8 cellular contexts compared by ENCODE assay signal in the genomic region with DNA sequence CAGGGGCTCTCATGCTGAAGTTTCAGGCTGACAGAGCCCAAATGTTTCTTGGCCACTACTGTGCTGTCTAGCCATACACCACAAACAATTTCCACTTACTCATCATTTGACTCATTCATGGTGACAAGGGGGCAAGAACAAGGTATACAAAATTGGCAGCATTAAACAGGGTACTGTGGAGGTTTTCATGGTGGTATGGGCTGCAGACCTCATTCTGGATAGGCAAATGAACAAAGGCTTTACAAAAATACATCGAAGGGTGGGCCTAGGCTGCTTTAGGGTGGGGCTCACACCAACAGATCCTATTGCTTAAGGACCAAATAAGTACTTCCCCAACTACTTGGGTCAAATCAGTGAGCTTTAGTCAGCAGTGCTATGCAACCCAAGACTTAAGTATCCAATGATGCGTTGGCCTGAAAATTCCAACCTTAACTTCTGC. TPM values are rescaled to one million over a fixed set of nuclear protein-coding genes. Genes with fewer than 3 reads are reported as not detected.
DNase-seq lines count a peak whose midpoint lies in the region; ATAC-seq and TF ChIP-seq lines count a peak whose summit lies in the region.

No MANE protein-coding gene starts in this region.

- peak; percentile 85 for ATAC-seq in HG03354 (IDR thresholded peaks at IDR 0.05; ENCODE audit: poor library complexity, severe bottlenecking, unreplicated experiment)
- ATAC-seq in activated naive CD4-positive, alpha-beta T cell treated with anti-CD3 and anti-CD28 coated beads, Interleukin-2, amount 50 U/mL, for 72 hours, result peak; percentile 94 to 95

- TF ChIP-seq CTCF in osteocyte (IDR thresholded peaks at IDR 0.05), result no peak

- H3K27ac Mint-ChIP-seq in activated naive CD4-positive, alpha-beta T cell treated with anti-CD3 and anti-CD28 coated beads, Interleukin-2, amount 50 U/mL, for 72 hours, result peak overlapping the region; percentile 69 to 70
- peak overlapping the region; percentile 17 for H3K27ac Mint-ChIP-seq in osteocyte (ENCODE audit: unreplicated experiment)

- H3K4me3 Mint-ChIP-seq in osteocyte (ENCODE audit: unreplicated experiment), result no peak overlapping the region

- no peaks in the 10 kb centered on the region for H3K27me3 Mint-ChIP-seq in osteocyte (ENCODE audit: unreplicated experiment)

- DNase-seq in stimulated activated naive CD4-positive, alpha-beta T cell treated with Interleukin-2 at 50 U/mL for 16 hours (lab: John Stamatoyannopoulos, UW), result peak; percentile 14
- DNase-seq in stimulated activated naive CD4-positive, alpha-beta T cell (lab: John Stamatoyannopoulos, UW), result no peak
- peak in 1 of 2 donors; percentile 24 for DNase-seq in activated naive CD4-positive, alpha-beta T cell treated with anti-CD3 and anti-CD28 coated beads, Interleukin-2, amount 50 U/mL, for 72 hours (ENCODE audit: low spot score in 2 of 2)
- no peak for DNase-seq in osteocyte (ENCODE audit: extremely low spot score, unreplicated experiment)
- DNase-seq in cerebellar nuclear complex (lab: John Stamatoyannopoulos, UW), result no peak
- no peak for DNase-seq in Ammon's horn (ENCODE audit: low spot score)
- no peak for DNase-seq in NCI-H748 (lab: John Stamatoyannopoulos, UW; ENCODE audit: unreplicated experiment)

- H3K4me1 Mint-ChIP-seq in osteocyte (ENCODE audit: unreplicated experiment), result peaks cover 71% of the 10 kb centered on the region

- H3K9me3 Mint-ChIP-seq in activated naive CD4-positive, alpha-beta T cell treated with anti-CD3 and anti-CD28 coated beads, Interleukin-2, amount 50 U/mL, for 72 hours, result no peaks in the 10 kb centered on the region
- H3K9me3 Mint-ChIP-seq in osteocyte (ENCODE audit: unreplicated experiment), result no peaks in the 10 kb centered on the region

- H3K36me3 Mint-ChIP-seq in activated naive CD4-positive, alpha-beta T cell treated with anti-CD3 and anti-CD28 coated beads, Interleukin-2, amount 50 U/mL, for 72 hours, result peaks cover 10 to 44% of the 10 kb centered on the region in 2 donors
- peaks cover 29% of the 10 kb centered on the region for H3K36me3 Mint-ChIP-seq in osteocyte (ENCODE audit: unreplicated experiment)

RNA-seq across cellular contexts. Expression of gene N4BP1, which starts 53.0 kb away (rescaled TPM):
- total RNA-seq in activated naive CD4-positive, alpha-beta T cell treated with anti-CD3 and anti-CD28 coated beads, Interleukin-2, amount 50 U/mL, for 72 hours, result 10 to 100 TPM; 36.5 to 53.0 TPM
- total RNA-seq in osteocyte, result 26.6 and 29.3 TPM in 2 replicates
